In the genomic region with DNA sequence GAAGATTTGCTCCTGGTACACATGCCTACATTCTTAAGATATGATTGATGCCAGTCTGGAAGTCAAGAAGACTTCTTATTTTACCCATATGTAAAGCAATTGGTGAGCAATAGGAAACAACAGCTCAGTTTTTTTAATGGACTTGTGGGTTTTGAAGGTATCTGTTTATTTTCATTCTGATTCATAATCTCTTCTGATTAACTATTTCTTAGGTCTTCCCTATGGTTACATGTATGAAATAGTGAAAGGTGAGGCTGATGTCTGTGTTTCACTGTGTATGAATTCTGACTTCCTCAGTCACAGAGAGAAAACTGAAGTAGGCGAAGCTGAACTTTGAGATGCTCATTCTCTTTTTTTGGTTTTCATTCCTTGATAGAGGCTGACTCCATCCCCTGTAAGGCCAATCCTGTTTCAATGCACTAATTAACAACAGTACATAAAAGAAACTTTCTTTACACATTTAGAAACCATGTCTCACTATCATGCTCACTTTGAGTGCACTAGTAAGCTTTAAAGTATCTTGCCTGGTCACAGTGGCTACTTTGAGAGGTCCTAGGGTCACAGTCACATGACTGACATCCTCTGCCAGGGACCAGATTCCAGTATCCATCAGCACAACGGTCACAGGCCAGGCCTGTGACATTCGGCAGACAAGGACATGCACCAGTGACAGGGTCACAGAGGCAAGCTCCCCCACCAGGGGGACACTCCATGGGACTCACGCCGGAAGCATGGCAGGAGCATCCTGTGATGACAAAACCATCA, we compare ENCODE assay signal across 23 cellular contexts. TPM values are rescaled to one million over a fixed set of nuclear protein-coding genes. Genes with fewer than 3 reads are reported as not detected.
DNase-seq lines count a peak whose midpoint lies in the region; ATAC-seq and TF ChIP-seq lines count a peak whose summit lies in the region.
"Had no signal": no experiment of that assay in that cellular context is flagged by ENCODE, and none has a peak within 500 bp of the region (broad histone marks: within the 10 kb centered on the region; RNA-seq: fewer than 3 reads in every experiment).

No MANE protein-coding gene starts in this region.

- H3K36me3 ChIP-seq in IMR-90 (ENCODE audit: control insufficient read depth, insufficient read depth, low read length), result no peaks in the 10 kb centered on the region

- no peak for TF ChIP-seq RAD21 in IMR-90 (IDR thresholded peaks at IDR 0.05; ENCODE audit: low read length)

- in situ Hi-C loops in IMR-90 (cut with MboI; ENCODE audit: low sequenced_read_pairs), result no loop called here
- in situ Hi-C loops in GM13977 (cut with MboI; ENCODE audit: low pct_unique_long_range_greater_than_20kb, low sequenced_read_pairs, unreplicated experiment), result no loop called here

- H3K9ac ChIP-seq in IMR-90 (ENCODE audit: low read depth, low read length), result no peak overlapping the region

- CTCF ChIA-PET in IMR-90 (lab: Yijun Ruan, JAX), result interaction anchor here (0.6 kb wide), 1 partner anchor 17 kb away, joined by 3 read pairs; no protein-coding TSS in a partner anchor

- H2AK5ac ChIP-seq in IMR-90 (ENCODE audit: low read depth, low read length), result 0 out of 2 replicates have a peak overlapping the region, but pooled peaks have one; percentile 0

- peak overlapping the region; percentile 57; the same call in 1 of the 2 replicates for H2BK120ac ChIP-seq in IMR-90 (ENCODE audit: low read depth, low read length)

- no peak for TF ChIP-seq CTCF in IMR-90 (conservative IDR thresholded peaks at IDR 0.05; ENCODE audit: low read depth, low read length)
- TF ChIP-seq CTCF in mesothelial cell of epicardium (IDR thresholded peaks at IDR 0.05; ENCODE audit: unreplicated experiment), result no peak
- no peak for TF ChIP-seq CTCF in GM13977 (IDR thresholded peaks at IDR 0.05; ENCODE audit: extremely low read depth, insufficient read depth, missing control alignments)

- H3K79me1 ChIP-seq in IMR-90 (ENCODE audit: low read depth in 1 of 2, low read length in 2 of 2), result no peaks in the 10 kb centered on the region

- 75% methylated on average over 2 of the region's 5 CpGs; no CpG with 5 or more reads in 1 of the 2 experiments for WGBS in IMR-90 (ENCODE audit: extremely low coverage in 2 of 2, insufficient read length in 1 of 2), 2 experiments

- H3K27me3 ChIP-seq in IMR-90 (ENCODE audit: control insufficient read depth, insufficient read depth, low read length), result no peaks in the 10 kb centered on the region
- H3K27me3 ChIP-seq: testis had no signal

- no peak overlapping the region for H3K18ac ChIP-seq in IMR-90 (ENCODE audit: low read depth, low read length)

- H4K91ac ChIP-seq in IMR-90 (ENCODE audit: insufficient read depth, low read depth, low read length), result peak overlapping the region; percentile 36; the same call in 1 of the 2 replicates

- intact Hi-C loops in IMR-90 (cut with micrococcal nuclease), result no loop called here
- intact Hi-C loops in Right ventricle myocardium inferior (cut with DNase I), result no loop called here

- peaks cover 43% of the 10 kb centered on the region for H3K4me1 Mint-ChIP-seq in mesothelial cell of epicardium
- H3K4me1 Mint-ChIP-seq: naive thymus-derived CD4-positive, alpha-beta T cell had no signal

- H3K4ac ChIP-seq in IMR-90 (ENCODE audit: low read depth, low read length), result peak overlapping the region; percentile 64

- H2BK5ac ChIP-seq in IMR-90 (ENCODE audit: low read depth, low read length, poor library complexity, severe bottlenecking), result no peak overlapping the region

- H3K9me3 Mint-ChIP-seq in mesothelial cell of epicardium, result no peaks in the 10 kb centered on the region
- H3K9me3 Mint-ChIP-seq: CD4-positive, alpha-beta T cell; naive thymus-derived CD4-positive, alpha-beta T cell had no signal

- POLR2A ChIA-PET in IMR-90 (lab: Charles Lee; ENCODE audit: unreplicated experiment), result no interaction called here

- no peak overlapping the region for H3K56ac ChIP-seq in IMR-90 (ENCODE audit: extremely low read depth, insufficient read depth, low read length)

- peaks cover 1% of the 10 kb centered on the region for H3K36me3 Mint-ChIP-seq in mesothelial cell of epicardium
- H3K36me3 Mint-ChIP-seq: naive thymus-derived CD4-positive, alpha-beta T cell had no signal

- no peak overlapping the region for H4K8ac ChIP-seq in IMR-90 (ENCODE audit: low read depth in 2 of 2, low read length in 2 of 2)

- H2BK20ac ChIP-seq in IMR-90 (ENCODE audit: low read depth, low read length), result peak overlapping the region; percentile 27; the same call in 1 of the 2 replicates

- H3K4me1 ChIP-seq in IMR-90 (ENCODE audit: control insufficient read depth, insufficient read depth, low read length), result no peaks in the 10 kb centered on the region
- H3K4me1 ChIP-seq: testis had no signal

- H3K27ac Mint-ChIP-seq in mesothelial cell of epicardium, result peak overlapping the region; percentile 72
- H3K27ac Mint-ChIP-seq: CD4-positive, alpha-beta T cell; naive thymus-derived CD4-positive, alpha-beta T cell had no signal

- no peak overlapping the region for H3K4me2 ChIP-seq in IMR-90 (ENCODE audit: low read depth, low read length)

- no peak for TF ChIP-seq POLR2A in IMR-90 (IDR thresholded peaks at IDR 0.05; ENCODE audit: low read depth, low read length)

- no peak overlapping the region for H4K5ac ChIP-seq in IMR-90 (ENCODE audit: low read depth, low read length)

- ATAC-seq in IMR-90 (ENCODE audit: low read depth) (no peak), Right ventricle myocardium inferior (no peak), GM19395 (IDR thresholded peaks at IDR 0.05; ENCODE audit: unreplicated experiment) (no peak)
- ATAC-seq: naive thymus-derived CD4-positive, alpha-beta T cell; right cardiac atrium had no signal

- DNase-seq in ELR (ENCODE audit: low read depth) (peak; percentile 79), IMR-90 (peak; percentile 59), amniotic epithelial cell (ENCODE audit: low read depth) (peak; percentile 59), mesothelial cell of epicardium (ENCODE audit: low spot score in 2 of 2, unreplicated experiment in 2 of 2) (no peak), AG08396 (ENCODE audit: low spot score) (no peak), Right ventricle myocardium inferior (ENCODE audit: missing footprints) (no peak), GM13977 (ENCODE audit: low spot score) (no peak)
- DNase-seq: activated CD8-positive, alpha-beta memory T cell treated with anti-CD3 and anti-CD28 coated beads for 24 hours; CD4-positive, alpha-beta T cell; dermis blood vessel endothelial cell; DMS 273 treated with DMSO at 0.1 percent for 48 hours; erythroblast; foreskin melanocyte; H7; mesendoderm; naive thymus-derived CD4-positive, alpha-beta T cell; NCI-H1092; NCI-H510A; NK-92 treated with Interleukin-12 subunit alpha and Interleukin-12 subunit beta, amount 100 ng/mL, for 24 hours; right cardiac atrium; T-helper 9 cell; testis had no signal

- H2BK15ac ChIP-seq in IMR-90 (ENCODE audit: low read depth, low read length), result no peak overlapping the region

- no peak overlapping the region for H3K27ac ChIP-seq in IMR-90 (ENCODE audit: insufficient read depth, low read length)
- H3K27ac ChIP-seq: testis had no signal

- H3K27me3 Mint-ChIP-seq in mesothelial cell of epicardium (ENCODE audit: low read depth), result no peaks in the 10 kb centered on the region

- H3K9me1 ChIP-seq in IMR-90 (ENCODE audit: insufficient read depth, low read length), result peaks cover 6% of the 10 kb centered on the region

- no TSS peak for BruUV-seq in IMR-90 (replicated peaks; lab: Mats Ljungman, UMichigan)

- dilution Hi-C loops in IMR-90 (cut with HindIII; ENCODE audit: low sequenced_read_pairs, unreplicated experiment), result no loop called here

- H3K9me3 ChIP-seq in IMR-90 (ENCODE audit: control insufficient read depth, insufficient read depth, low read length), result no peaks in the 10 kb centered on the region
- H3K9me3 ChIP-seq: testis had no signal

- no peak overlapping the region for H3K14ac ChIP-seq in IMR-90 (replicated peaks; ENCODE audit: low read depth, low read length)

- H3K23ac ChIP-seq in IMR-90 (ENCODE audit: low read depth, low read length), result no peak overlapping the region

- no peaks in the 10 kb centered on the region for H4K20me1 ChIP-seq in IMR-90 (ENCODE audit: insufficient read depth, low read length)

- H3K4me3 Mint-ChIP-seq in mesothelial cell of epicardium, result no peak overlapping the region
- H3K4me3 Mint-ChIP-seq: CD4-positive, alpha-beta T cell; naive thymus-derived CD4-positive, alpha-beta T cell had no signal

- no peak overlapping the region for H2AK9ac ChIP-seq in IMR-90 (replicated peaks; ENCODE audit: low read depth, low read length, poor library complexity)

- H3K4me3 ChIP-seq in IMR-90 (ENCODE audit: insufficient read depth, low read depth, low read length), result no peak overlapping the region
- H3K4me3 ChIP-seq: testis had no signal

- H2AFZ ChIP-seq in IMR-90 (replicated peaks; ENCODE audit: low read length, poor library complexity), result no peak overlapping the region

TF ChIP-seq in IMR-90, 13 proteins besides CTCF, POLR2A, EP300 and RAD21 (continues in another document):
- TF ChIP-seq CHD1 (IDR thresholded peaks at IDR 0.05; ENCODE audit: low read depth, low read length) (no peak), RFX5 (IDR thresholded peaks at IDR 0.05; ENCODE audit: low read depth, low read length) (no peak), SMC3 (IDR thresholded peaks at IDR 0.05; ENCODE audit: low read depth, low read length) (no peak), MAFK (IDR thresholded peaks at IDR 0.05; ENCODE audit: low read depth, low read length) (no peak), NFE2L2 (IDR thresholded peaks at IDR 0.05; ENCODE audit: low read depth, low read length) (no peak), MXI1 (IDR thresholded peaks at IDR 0.05; ENCODE audit: borderline replicate concordance, low read depth, low read length) (no peak), BHLHE40 (IDR thresholded peaks at IDR 0.05; ENCODE audit: low read depth, low read length) (no peak), CEBPB (IDR thresholded peaks at IDR 0.05; ENCODE audit: low read depth, low read length) (no peak), USF2 (IDR thresholded peaks at IDR 0.05; ENCODE audit: low read depth, low read length) (no peak), RCOR1 (IDR thresholded peaks at IDR 0.05; ENCODE audit: insufficient replicate concordance, low read length) (no peak), FOS (IDR thresholded peaks at IDR 0.05; ENCODE audit: low read depth, low read length) (no peak), MAZ (IDR thresholded peaks at IDR 0.05; ENCODE audit: borderline replicate concordance, low read depth, low read length) (no peak)

RNA-seq across cellular contexts. Expression of gene LAMB1, which starts 59.5 kb away (rescaled TPM):
- 117 TPM in 2 replicates for total RNA-seq in IMR-90 (2012; rRNA removed)
- polyA plus RNA-seq in IMR-90 (2012; rRNA removed), result 97.5 and 114 TPM in 2 replicates
- polyA plus RNA-seq in IMR-90 (2012; cell fraction: cytosol; rRNA removed), result 83.3 and 90.8 TPM in 2 replicates
- polyA plus RNA-seq in IMR-90 (2012; cell fraction: nucleus; rRNA removed; ENCODE audit: low replicate concordance), result 304 and 403 TPM in 2 replicates
- total RNA-seq in mesothelial cell of epicardium, result 556 to 593 TPM (median 584 TPM) in 3 replicates
- 83.2 TPM for total RNA-seq in Right ventricle myocardium inferior
- total RNA-seq: CD4-positive, alpha-beta T cell; naive thymus-derived CD4-positive, alpha-beta T cell had no signal

Comparison
In these comparisons a context has a peak if more than half of its experiments do, and no peak if none do; other contexts are left out.
1. DNase-seq: peak in ELR (single experiment), IMR-90 (single experiment) and amniotic epithelial cell (single experiment); none in mesothelial cell of epicardium (0 of 2), AG08396 (single experiment), Right ventricle myocardium inferior (single experiment) and GM13977 (single experiment).